8 cellular contexts compared by ENCODE assay signal in genomic region chr4:183397741-183398297, GRCh38. TPM values are rescaled to one million over a fixed set of nuclear protein-coding genes. Genes with fewer than 3 reads are reported as not detected.
DNase-seq lines count a peak whose midpoint lies in the region; TF ChIP-seq lines count a peak whose summit lies in the region.

No MANE protein-coding gene starts in this region.

- no peaks in the 10 kb centered on the region for H3K36me3 Mint-ChIP-seq in chondrocyte (ENCODE audit: low read depth)
- no peaks in the 10 kb centered on the region for H3K36me3 Mint-ChIP-seq in neural progenitor cell

- H3K27ac ChIP-seq in MM.1S (ENCODE audit: low read length) (no peak overlapping the region), neural progenitor cell (no peak overlapping the region)

- peak overlapping the region; percentile 87 for H2AFZ ChIP-seq in MM.1S (ENCODE audit: low read length)
- H2AFZ ChIP-seq in neural progenitor cell (replicated peaks), result no peak overlapping the region

- H4K20me1 ChIP-seq in MM.1S (ENCODE audit: insufficient read depth, low read length) (no peaks in the 10 kb centered on the region), neural progenitor cell (ENCODE audit: low read depth) (no peaks in the 10 kb centered on the region)

- no peaks in the 10 kb centered on the region for H3K9me3 Mint-ChIP-seq in chondrocyte (ENCODE audit: low read depth)
- no peaks in the 10 kb centered on the region for H3K9me3 Mint-ChIP-seq in neural progenitor cell

- H3K27me3 ChIP-seq in BE2C, result no peaks in the 10 kb centered on the region
- no peaks in the 10 kb centered on the region for H3K27me3 ChIP-seq in MM.1S (replicated peaks; ENCODE audit: insufficient read depth, low read length)
- H3K27me3 ChIP-seq in neural progenitor cell, result peaks cover 24% of the 10 kb centered on the region

- no peaks in the 10 kb centered on the region for H3K36me3 ChIP-seq in BE2C
- H3K36me3 ChIP-seq in MM.1S (replicated peaks; ENCODE audit: insufficient read depth, low read length), result no peaks in the 10 kb centered on the region
- no peaks in the 10 kb centered on the region for H3K36me3 ChIP-seq in neural progenitor cell

- no peaks in the 10 kb centered on the region for H3K9me2 ChIP-seq in MM.1S (replicated peaks; ENCODE audit: insufficient read depth, low read length)

- H3K4me1 ChIP-seq in BE2C, result no peaks in the 10 kb centered on the region
- no peaks in the 10 kb centered on the region for H3K4me1 ChIP-seq in MM.1S (ENCODE audit: low read length)
- H3K4me1 ChIP-seq in neural progenitor cell, result no peaks in the 10 kb centered on the region

- no peaks in the 10 kb centered on the region for H3K27me3 Mint-ChIP-seq in chondrocyte (ENCODE audit: low read depth)
- peaks cover 15% of the 10 kb centered on the region for H3K27me3 Mint-ChIP-seq in neural progenitor cell (ENCODE audit: insufficient read depth, low read depth)

- no peak for TF ChIP-seq CTCF in BE2C (IDR thresholded peaks at IDR 0.05; ENCODE audit: low read depth, low read length)
- TF ChIP-seq CTCF in MM.1S (IDR thresholded peaks at IDR 0.05; ENCODE audit: low read length), result no peak
- TF ChIP-seq CTCF in chondrocyte (IDR thresholded peaks at IDR 0.05), result no peak
- TF ChIP-seq CTCF in neural progenitor cell (IDR thresholded peaks at IDR 0.05), result no peak

- H3K4me2 ChIP-seq in MM.1S (ENCODE audit: low read depth, low read length), result peak overlapping the region; percentile 99
- peak overlapping the region; percentile 78 for H3K4me2 ChIP-seq in neural progenitor cell

- no peaks in the 10 kb centered on the region for H3F3A ChIP-seq in MM.1S (ENCODE audit: insufficient read depth, low read length)
- H3F3A ChIP-seq in neural progenitor cell (ENCODE audit: low read depth), result no peaks in the 10 kb centered on the region

- H3K9me3 ChIP-seq in BE2C (no peaks in the 10 kb centered on the region), MM.1S (replicated peaks; ENCODE audit: insufficient read depth, low read length) (no peaks in the 10 kb centered on the region), neural progenitor cell (ENCODE audit: low read depth) (no peaks in the 10 kb centered on the region)

- H3K4me3 Mint-ChIP-seq in chondrocyte (ENCODE audit: unreplicated experiment) (peak overlapping the region; percentile 88), neural progenitor cell (peak overlapping the region; percentile 71)

- H3K9ac ChIP-seq in MM.1S (ENCODE audit: low read length) (peak overlapping the region; percentile 59; the same call in 1 of the 2 replicates), neural progenitor cell (no peak overlapping the region)

- H3K27ac Mint-ChIP-seq in chondrocyte (ENCODE audit: unreplicated experiment) (no peak overlapping the region), neural progenitor cell (no peak overlapping the region)

- H3K4me3 ChIP-seq in BE2C (ENCODE audit: low read depth, low read length), result peak overlapping the region; percentile 70
- H3K4me3 ChIP-seq in MM.1S (ENCODE audit: low read length), result peak overlapping the region; percentile 57; the same call in 1 of the 2 replicates
- H3K4me3 ChIP-seq in neural progenitor cell, result no peak overlapping the region

- H3K4me1 Mint-ChIP-seq in chondrocyte (ENCODE audit: low read depth) (peaks cover 14% of the 10 kb centered on the region), neural progenitor cell (peaks cover 16% of the 10 kb centered on the region)

- H3K79me2 ChIP-seq in MM.1S (ENCODE audit: low read length), result no peaks in the 10 kb centered on the region
- no peaks in the 10 kb centered on the region for H3K79me2 ChIP-seq in neural progenitor cell (ENCODE audit: low read depth)

- DNase-seq in BE2C, result no peak
- no peak for DNase-seq in MM.1S
- peak; percentile 59 for DNase-seq in chondrocyte (ENCODE audit: low spot score)
- no peak for DNase-seq in neural progenitor cell (ENCODE audit: low spot score)
- DNase-seq in cortex of kidney (lab: John Stamatoyannopoulos, UW), result no peak
- DNase-seq in stimulated activated CD4-positive, alpha-beta T cell treated with anti-CD3 and anti-CD28 coated beads, Interleukin-1b, Interleukin-23, amount 100 ng/mL, for 48 hours, result no peak
- no peak for DNase-seq in middle frontal gyrus (ENCODE audit: extremely low spot score, low spot score)
- DNase-seq in medulla oblongata (ENCODE audit: extremely low spot score), result no peak

RNA-seq across cellular contexts. Expression of gene CDKN2AIP, which starts 46.6 kb away (rescaled TPM):
- polyA plus RNA-seq in BE2C (2012; ENCODE audit: insufficient read depth, insufficient read length, low read depth), result 28.4 TPM
- total RNA-seq in chondrocyte (9.4 to 11.8 TPM (median 10.7 TPM) in 3 replicates), neural progenitor cell (ENCODE audit: low replicate concordance) (35.3 and 38.1 TPM in 2 replicates)
